In the genomic region with DNA sequence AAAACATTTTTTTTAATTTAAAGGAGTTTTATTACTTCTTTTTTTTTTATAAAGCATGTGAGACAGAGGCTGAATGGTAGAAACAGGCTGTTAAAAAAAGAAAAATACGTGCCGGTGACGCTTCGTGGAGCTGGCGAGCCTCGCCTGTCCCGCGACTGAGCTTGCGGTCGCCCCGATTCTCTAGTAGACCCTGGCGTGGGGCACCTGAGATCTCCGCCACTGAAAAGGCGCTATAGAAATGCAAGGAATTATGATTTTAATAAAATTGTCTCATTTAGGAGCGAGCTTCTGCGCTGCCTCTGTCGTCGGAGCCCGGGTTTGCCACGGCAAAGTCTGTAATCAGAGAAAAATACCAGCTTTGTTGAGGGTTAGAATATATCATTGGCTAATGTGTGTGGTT, we compare ENCODE assay signal across 2 cellular contexts.
TF ChIP-seq lines count a peak whose summit lies in the region.

No MANE protein-coding gene starts in this region.

TF ChIP-seq in IMR-90, 13 proteins besides CTCF, POLR2A, EP300 and RAD21:
- TF ChIP-seq, protein P1, sequence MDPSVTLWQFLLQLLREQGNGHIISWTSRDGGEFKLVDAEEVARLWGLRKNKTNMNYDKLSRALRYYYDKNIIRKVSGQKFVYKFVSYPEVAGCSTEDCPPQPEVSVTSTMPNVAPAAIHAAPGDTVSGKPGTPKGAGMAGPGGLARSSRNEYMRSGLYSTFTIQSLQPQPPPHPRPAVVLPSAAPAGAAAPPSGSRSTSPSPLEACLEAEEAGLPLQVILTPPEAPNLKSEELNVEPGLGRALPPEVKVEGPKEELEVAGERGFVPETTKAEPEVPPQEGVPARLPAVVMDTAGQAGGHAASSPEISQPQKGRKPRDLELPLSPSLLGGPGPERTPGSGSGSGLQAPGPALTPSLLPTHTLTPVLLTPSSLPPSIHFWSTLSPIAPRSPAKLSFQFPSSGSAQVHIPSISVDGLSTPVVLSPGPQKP (IDR thresholded peaks at IDR 0.05; ENCODE audit: borderline replicate concordance, low read depth, low read length), result no peak
- TF ChIP-seq SMC3 (IDR thresholded peaks at IDR 0.05; ENCODE audit: low read depth, low read length), result no peak
- no peak for TF ChIP-seq RFX5 (IDR thresholded peaks at IDR 0.05; ENCODE audit: low read depth, low read length)
- TF ChIP-seq FOS (IDR thresholded peaks at IDR 0.05; ENCODE audit: low read depth, low read length), result no peak
- TF ChIP-seq MXI1 (IDR thresholded peaks at IDR 0.05; ENCODE audit: borderline replicate concordance, low read depth, low read length), result no peak
- no peak for TF ChIP-seq MAFK (IDR thresholded peaks at IDR 0.05; ENCODE audit: low read depth, low read length)
- TF ChIP-seq RCOR1 (IDR thresholded peaks at IDR 0.05; ENCODE audit: insufficient replicate concordance, low read length), result no peak
- TF ChIP-seq BHLHE40 (IDR thresholded peaks at IDR 0.05; ENCODE audit: low read depth, low read length), result no peak
- TF ChIP-seq CHD1 (IDR thresholded peaks at IDR 0.05; ENCODE audit: low read depth, low read length), result no peak

TF ChIP-seq in SK-N-SH, 30 proteins besides CTCF, POLR2A, EP300 and RAD21:
- TF ChIP-seq ELF1 (IDR thresholded peaks at IDR 0.05) (no peak), FOXM1 (IDR thresholded peaks at IDR 0.05; ENCODE audit: low read depth) (no peak), RCOR1 (IDR thresholded peaks at IDR 0.05; ENCODE audit: low read length) (no peak), POLR2AphosphoS5 (IDR thresholded peaks at IDR 0.05; ENCODE audit: low read depth, low read length) (no peak), NFIC (IDR thresholded peaks at IDR 0.05; ENCODE audit: borderline replicate concordance) (no peak), TCF12 (IDR thresholded peaks at IDR 0.05) (no peak)
- TF ChIP-seq, protein P2, sequence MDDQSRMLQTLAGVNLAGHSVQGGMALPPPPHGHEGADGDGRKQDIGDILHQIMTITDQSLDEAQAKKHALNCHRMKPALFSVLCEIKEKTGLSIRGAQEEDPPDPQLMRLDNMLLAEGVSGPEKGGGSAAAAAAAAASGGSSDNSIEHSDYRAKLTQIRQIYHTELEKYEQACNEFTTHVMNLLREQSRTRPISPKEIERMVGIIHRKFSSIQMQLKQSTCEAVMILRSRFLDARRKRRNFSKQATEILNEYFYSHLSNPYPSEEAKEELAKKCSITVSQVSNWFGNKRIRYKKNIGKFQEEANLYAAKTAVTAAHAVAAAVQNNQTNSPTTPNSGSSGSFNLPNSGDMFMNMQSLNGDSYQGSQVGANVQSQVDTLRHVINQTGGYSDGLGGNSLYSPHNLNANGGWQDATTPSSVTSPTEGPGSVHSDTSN (IDR thresholded peaks at IDR 0.05), result no peak
- TF ChIP-seq, protein P3, sequence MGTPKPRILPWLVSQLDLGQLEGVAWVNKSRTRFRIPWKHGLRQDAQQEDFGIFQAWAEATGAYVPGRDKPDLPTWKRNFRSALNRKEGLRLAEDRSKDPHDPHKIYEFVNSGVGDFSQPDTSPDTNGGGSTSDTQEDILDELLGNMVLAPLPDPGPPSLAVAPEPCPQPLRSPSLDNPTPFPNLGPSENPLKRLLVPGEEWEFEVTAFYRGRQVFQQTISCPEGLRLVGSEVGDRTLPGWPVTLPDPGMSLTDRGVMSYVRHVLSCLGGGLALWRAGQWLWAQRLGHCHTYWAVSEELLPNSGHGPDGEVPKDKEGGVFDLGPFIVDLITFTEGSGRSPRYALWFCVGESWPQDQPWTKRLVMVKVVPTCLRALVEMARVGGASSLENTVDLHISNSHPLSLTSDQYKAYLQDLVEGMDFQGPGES (IDR thresholded peaks at IDR 0.05; ENCODE audit: low read depth, low read length), result no peak
